2 cellular contexts compared by ENCODE assay signal in the genomic region with DNA sequence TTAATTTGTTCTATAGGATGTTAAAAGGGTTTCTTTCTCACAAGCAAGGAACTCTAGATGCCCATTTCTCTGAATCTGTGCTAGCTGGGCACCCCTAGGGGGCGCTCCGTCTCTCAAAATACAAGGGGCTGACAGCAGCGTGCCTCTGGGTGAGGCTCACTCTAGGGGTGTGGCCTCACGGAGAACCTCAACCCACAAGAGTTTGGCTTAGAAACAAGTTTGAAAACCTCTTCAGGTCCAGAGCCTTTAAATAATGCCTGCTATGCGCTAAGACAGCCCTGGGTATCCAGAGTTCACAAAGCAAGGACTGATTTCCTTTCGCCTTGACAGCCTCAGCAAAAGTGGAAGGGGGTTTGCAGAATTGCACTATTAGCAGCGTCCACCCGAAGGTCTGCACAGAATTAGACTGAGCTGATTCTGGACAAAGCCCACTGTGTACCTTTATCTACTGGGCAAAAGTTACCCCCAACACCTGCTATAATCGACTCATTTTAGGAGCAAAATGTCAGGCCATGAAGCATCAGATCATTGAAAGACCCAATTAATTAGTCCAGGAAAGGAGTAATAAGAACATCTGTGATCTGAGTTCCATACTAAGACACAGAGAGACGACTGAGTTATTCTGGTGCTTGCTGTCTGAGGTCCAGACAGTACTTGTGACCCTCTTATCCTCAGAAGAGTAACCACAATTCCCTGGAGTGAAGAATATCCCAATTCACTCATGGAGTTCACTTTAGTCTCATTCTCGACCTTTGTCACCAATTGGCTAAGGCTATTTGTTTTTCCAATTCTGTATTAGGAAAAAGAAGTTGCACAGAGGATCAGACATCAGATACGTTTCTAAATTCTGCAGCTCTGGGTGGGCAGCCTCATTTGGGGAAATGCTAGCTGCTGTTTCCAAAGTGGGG.
TF ChIP-seq lines count a peak whose summit lies in the region.

No MANE protein-coding gene starts in this region.

TF ChIP-seq in GM23338, 12 proteins besides CTCF, POLR2A, EP300 and RAD21 (continued from another document and continues in another):
- TF ChIP-seq, protein P1, sequence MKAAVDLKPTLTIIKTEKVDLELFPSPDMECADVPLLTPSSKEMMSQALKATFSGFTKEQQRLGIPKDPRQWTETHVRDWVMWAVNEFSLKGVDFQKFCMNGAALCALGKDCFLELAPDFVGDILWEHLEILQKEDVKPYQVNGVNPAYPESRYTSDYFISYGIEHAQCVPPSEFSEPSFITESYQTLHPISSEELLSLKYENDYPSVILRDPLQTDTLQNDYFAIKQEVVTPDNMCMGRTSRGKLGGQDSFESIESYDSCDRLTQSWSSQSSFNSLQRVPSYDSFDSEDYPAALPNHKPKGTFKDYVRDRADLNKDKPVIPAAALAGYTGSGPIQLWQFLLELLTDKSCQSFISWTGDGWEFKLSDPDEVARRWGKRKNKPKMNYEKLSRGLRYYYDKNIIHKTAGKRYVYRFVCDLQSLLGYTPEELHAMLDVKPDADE (IDR thresholded peaks at IDR 0.05) = no peak
- TF ChIP-seq EZH2phosphoT487 (IDR thresholded peaks at IDR 0.05; ENCODE audit: unreplicated experiment) (no peak), EZH2 (IDR thresholded peaks at IDR 0.05; ENCODE audit: low read depth, unreplicated experiment) (no peak), NANOG (IDR thresholded peaks at IDR 0.05; ENCODE audit: borderline replicate concordance) (no peak), ZNF331 (CRISPR knock-in tag; IDR thresholded peaks at IDR 0.05; ENCODE audit: low read depth) (no peak), STAT1 (IDR thresholded peaks at IDR 0.05; ENCODE audit: unreplicated experiment) (no peak), ZNF114 (CRISPR knock-in tag; IDR thresholded peaks at IDR 0.05) (no peak)
- TF ChIP-seq, protein P2, sequence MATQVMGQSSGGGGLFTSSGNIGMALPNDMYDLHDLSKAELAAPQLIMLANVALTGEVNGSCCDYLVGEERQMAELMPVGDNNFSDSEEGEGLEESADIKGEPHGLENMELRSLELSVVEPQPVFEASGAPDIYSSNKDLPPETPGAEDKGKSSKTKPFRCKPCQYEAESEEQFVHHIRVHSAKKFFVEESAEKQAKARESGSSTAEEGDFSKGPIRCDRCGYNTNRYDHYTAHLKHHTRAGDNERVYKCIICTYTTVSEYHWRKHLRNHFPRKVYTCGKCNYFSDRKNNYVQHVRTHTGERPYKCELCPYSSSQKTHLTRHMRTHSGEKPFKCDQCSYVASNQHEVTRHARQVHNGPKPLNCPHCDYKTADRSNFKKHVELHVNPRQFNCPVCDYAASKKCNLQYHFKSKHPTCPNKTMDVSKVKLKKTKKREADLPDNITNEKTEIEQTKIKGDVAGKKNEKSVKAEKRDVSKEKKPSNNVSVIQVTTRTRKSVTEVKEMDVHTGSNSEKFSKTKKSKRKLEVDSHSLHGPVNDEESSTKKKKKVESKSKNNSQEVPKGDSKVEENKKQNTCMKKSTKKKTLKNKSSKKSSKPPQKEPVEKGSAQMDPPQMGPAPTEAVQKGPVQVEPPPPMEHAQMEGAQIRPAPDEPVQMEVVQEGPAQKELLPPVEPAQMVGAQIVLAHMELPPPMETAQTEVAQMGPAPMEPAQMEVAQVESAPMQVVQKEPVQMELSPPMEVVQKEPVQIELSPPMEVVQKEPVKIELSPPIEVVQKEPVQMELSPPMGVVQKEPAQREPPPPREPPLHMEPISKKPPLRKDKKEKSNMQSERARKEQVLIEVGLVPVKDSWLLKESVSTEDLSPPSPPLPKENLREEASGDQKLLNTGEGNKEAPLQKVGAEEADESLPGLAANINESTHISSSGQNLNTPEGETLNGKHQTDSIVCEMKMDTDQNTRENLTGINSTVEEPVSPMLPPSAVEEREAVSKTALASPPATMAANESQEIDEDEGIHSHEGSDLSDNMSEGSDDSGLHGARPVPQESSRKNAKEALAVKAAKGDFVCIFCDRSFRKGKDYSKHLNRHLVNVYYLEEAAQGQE (IDR thresholded peaks at IDR 0.05; ENCODE audit: unreplicated experiment) = no peak

TF ChIP-seq in neural cell, 6 proteins besides CTCF, POLR2A, EP300 and RAD21:
- TF ChIP-seq, protein P2 (IDR thresholded peaks at IDR 0.05; ENCODE audit: borderline replicate concordance) = no peak
- TF ChIP-seq POLR2AphosphoS5 (IDR thresholded peaks at IDR 0.05) (no peak), SMC3 (conservative IDR thresholded peaks at IDR 0.05; ENCODE audit: poor library complexity) (no peak), MXI1 (conservative IDR thresholded peaks at IDR 0.05; ENCODE audit: poor library complexity, severe bottlenecking) (no peak), TAF1 (IDR thresholded peaks at IDR 0.05; ENCODE audit: low read depth) (no peak), EZH2 (IDR thresholded peaks at IDR 0.05; ENCODE audit: borderline replicate concordance, insufficient read depth, low read length, poor library complexity, severe bottlenecking) (no peak)
